In genomic region chr14:55274144-55274543, GRCh38 we compare ENCODE assay signal across 12 cellular contexts. TPM values are rescaled to one million over a fixed set of nuclear protein-coding genes. Genes with fewer than 3 reads are reported as not detected.
A peak's percentile ranks its signal among the peaks of the same experiment; 100 is the strongest.
DNase-seq lines count a peak whose midpoint lies in the region; TF ChIP-seq lines count a peak whose summit lies in the region.
"Had no signal": no experiment of that assay in that cellular context is flagged by ENCODE, and none has a peak within 500 bp of the region (broad histone marks: within the 10 kb centered on the region; RNA-seq: fewer than 3 reads in every experiment).

No MANE protein-coding gene starts in this region.

- H3K9me2 ChIP-seq in DOHH2 (replicated peaks; ENCODE audit: control insufficient read depth, low read length), result no peaks in the 10 kb centered on the region
- no peaks in the 10 kb centered on the region for H3K9me2 ChIP-seq in MM.1S (replicated peaks; ENCODE audit: insufficient read depth, low read length)

- no peak overlapping the region for H3K27ac Mint-ChIP-seq in T-helper 2 cell treated with Interferon-gamma antibody and Interleukin-4, amounts not matched to agents 5 μg/mL and 100 μg/mL, for 36 hours

- TF ChIP-seq CTCF in DOHH2 (IDR thresholded peaks at IDR 0.05; ENCODE audit: low read depth, low read length, poor library complexity, severe bottlenecking), result no peak
- no peak for TF ChIP-seq CTCF in epithelial cell of esophagus (IDR thresholded peaks at IDR 0.05; ENCODE audit: insufficient read depth, low read depth, low read length, missing control alignments)
- no peak for TF ChIP-seq CTCF in osteoblast (IDR thresholded peaks at IDR 0.05; ENCODE audit: extremely low read depth, low read depth, low read length)
- TF ChIP-seq CTCF in MM.1S (IDR thresholded peaks at IDR 0.05; ENCODE audit: low read length), result no peak

- H3K9me3 ChIP-seq in DOHH2 (ENCODE audit: control insufficient read depth, insufficient read depth, low read length) (no peaks in the 10 kb centered on the region), osteoblast (ENCODE audit: low read depth, low read length) (no peaks in the 10 kb centered on the region), MM.1S (replicated peaks; ENCODE audit: insufficient read depth, low read length) (no peaks in the 10 kb centered on the region)

- H3K27me3 Mint-ChIP-seq in T-helper 2 cell treated with Interferon-gamma antibody and Interleukin-4, amounts not matched to agents 5 μg/mL and 100 μg/mL, for 36 hours (ENCODE audit: low read depth), result no peaks in the 10 kb centered on the region

- H3K9ac ChIP-seq in MM.1S (ENCODE audit: low read length), result no peak overlapping the region

- H3K27ac ChIP-seq in DOHH2 (ENCODE audit: low read depth, low read length) (no peak overlapping the region), osteoblast (ENCODE audit: low read depth, low read length) (no peak overlapping the region), MM.1S (ENCODE audit: low read length) (no peak overlapping the region)

- peaks cover 10% of the 10 kb centered on the region; the same call in 1 of the 2 replicates for H3K36me3 ChIP-seq in DOHH2 (ENCODE audit: control insufficient read depth, low read length)
- H3K36me3 ChIP-seq in osteoblast (ENCODE audit: insufficient read depth, low read length), result no peaks in the 10 kb centered on the region
- H3K36me3 ChIP-seq in MM.1S (replicated peaks; ENCODE audit: insufficient read depth, low read length), result no peaks in the 10 kb centered on the region

- H3F3A ChIP-seq in DOHH2 (ENCODE audit: control insufficient read depth, insufficient read depth) (0 out of 2 replicates have a peak, but pooled peaks cover 3% of the 10 kb centered on the region), MM.1S (ENCODE audit: insufficient read depth, low read length) (peaks cover 9% of the 10 kb centered on the region)

- no peaks in the 10 kb centered on the region for H3K9me3 Mint-ChIP-seq in T-helper 2 cell treated with Interferon-gamma antibody and Interleukin-4, amounts not matched to agents 5 μg/mL and 100 μg/mL, for 36 hours

- DNase-seq in NCI-H1694 treated with DMSO at 0.1 percent for 48 hours (lab: John Stamatoyannopoulos, UW), result peak; percentile 52
- DNase-seq in epithelial cell of esophagus (ENCODE audit: low read depth), result peak; percentile 27
- no peak for DNase-seq in osteoblast (ENCODE audit: insufficient read length, low spot score, missing footprints)
- no peak for DNase-seq in MM.1S
- no peak for DNase-seq in T-helper 2 cell treated with Interferon-gamma antibody and Interleukin-4, amounts not matched to agents 5 μg/mL and 100 μg/mL, for 36 hours (ENCODE audit: low spot score)
- DNase-seq in cerebellar nuclear complex (lab: John Stamatoyannopoulos, UW), result no peak
- no peak for DNase-seq in NCI-H526 treated with DMSO at 0.1 percent for 48 hours (lab: John Stamatoyannopoulos, UW)
- DNase-seq: activated CD4-positive, alpha-beta T cell treated with anti-CD3 and anti-CD28 coated beads, Interleukin-2, amount 50 U/mL, for 1 hour; activated effector memory CD4-positive, alpha-beta T cell treated with anti-CD3 and anti-CD28 coated beads, Interleukin-2, amount 50 U/mL, for 16 hours; KG1; T-helper 9 cell had no signal

- H3K27me3 ChIP-seq in DOHH2 (ENCODE audit: control insufficient read depth, low read length) (no peaks in the 10 kb centered on the region), osteoblast (ENCODE audit: insufficient read depth, low read length) (no peaks in the 10 kb centered on the region), MM.1S (replicated peaks; ENCODE audit: insufficient read depth, low read length) (no peaks in the 10 kb centered on the region)

- H3K4me1 ChIP-seq in DOHH2 (ENCODE audit: control insufficient read depth, low read length) (peaks cover 59% of the 10 kb centered on the region), osteoblast (ENCODE audit: insufficient read depth, low read length) (peaks cover 18% of the 10 kb centered on the region), MM.1S (ENCODE audit: low read length) (peaks cover 5% of the 10 kb centered on the region; the same call in 1 of the 2 replicates)

- no peak overlapping the region for H3K4me3 ChIP-seq in DOHH2 (ENCODE audit: low read length)
- H3K4me3 ChIP-seq in epithelial cell of esophagus (ENCODE audit: low read length), result no peak overlapping the region
- H3K4me3 ChIP-seq in osteoblast (ENCODE audit: insufficient read depth, low read length), result no peak overlapping the region
- H3K4me3 ChIP-seq in MM.1S (ENCODE audit: low read length), result no peak overlapping the region

- H2AFZ ChIP-seq in osteoblast (ENCODE audit: low read length) (no peak overlapping the region), MM.1S (ENCODE audit: low read length) (no peak overlapping the region)

- 0 out of 2 replicates have a peak overlapping the region, but pooled peaks have one; percentile 87 for H3K4me2 ChIP-seq in DOHH2 (ENCODE audit: low read length)
- peak overlapping the region; percentile 2 for H3K4me2 ChIP-seq in osteoblast (ENCODE audit: insufficient read depth, low read length)
- no peak overlapping the region for H3K4me2 ChIP-seq in MM.1S (ENCODE audit: low read depth, low read length)

- no peak overlapping the region for H3K4me3 Mint-ChIP-seq in T-helper 2 cell treated with Interferon-gamma antibody and Interleukin-4, amounts not matched to agents 5 μg/mL and 100 μg/mL, for 36 hours

- H4K20me1 ChIP-seq in DOHH2 (ENCODE audit: control insufficient read depth, insufficient read depth, low read depth, low read length), result peaks cover 6% of the 10 kb centered on the region
- H4K20me1 ChIP-seq in osteoblast (ENCODE audit: insufficient read depth, low read length), result peaks cover 35% of the 10 kb centered on the region
- H4K20me1 ChIP-seq in MM.1S (ENCODE audit: insufficient read depth, low read length), result no peaks in the 10 kb centered on the region

- H3K36me3 Mint-ChIP-seq in T-helper 2 cell treated with Interferon-gamma antibody and Interleukin-4, amounts not matched to agents 5 μg/mL and 100 μg/mL, for 36 hours (ENCODE audit: low read depth), result peaks cover 7% of the 10 kb centered on the region

- peaks cover 56% of the 10 kb centered on the region for H3K4me1 Mint-ChIP-seq in T-helper 2 cell treated with Interferon-gamma antibody and Interleukin-4, amounts not matched to agents 5 μg/mL and 100 μg/mL, for 36 hours (ENCODE audit: low read depth)

- peaks cover 75% of the 10 kb centered on the region for H3K79me2 ChIP-seq in DOHH2 (ENCODE audit: control insufficient read depth, low read length)
- peaks cover 74% of the 10 kb centered on the region for H3K79me2 ChIP-seq in osteoblast (ENCODE audit: insufficient read depth, low read length)
- peaks cover 68% of the 10 kb centered on the region for H3K79me2 ChIP-seq in MM.1S (ENCODE audit: low read length)

RNA-seq across cellular contexts. Expression of gene FBXO34, which starts 2.9 kb away (rescaled TPM):
- total RNA-seq in osteoblast, result 24.2 and 24.6 TPM in 2 replicates

Comparison
In these comparisons a context has a peak if more than half of its experiments do, and no peak if none do; other contexts are left out.
1. DNase-seq: peak in NCI-H1694 treated with DMSO at 0.1 percent for 48 hours (single experiment) and epithelial cell of esophagus (single experiment); none in osteoblast (single experiment), MM.1S (single experiment), T-helper 2 cell treated with Interferon-gamma antibody and Interleukin-4, amounts not matched to agents 5 μg/mL and 100 μg/mL, for 36 hours (single experiment), cerebellar nuclear complex (0 of 2) and NCI-H526 treated with DMSO at 0.1 percent for 48 hours (single experiment).